18 cellular contexts compared by ENCODE assay signal in the genomic region with DNA sequence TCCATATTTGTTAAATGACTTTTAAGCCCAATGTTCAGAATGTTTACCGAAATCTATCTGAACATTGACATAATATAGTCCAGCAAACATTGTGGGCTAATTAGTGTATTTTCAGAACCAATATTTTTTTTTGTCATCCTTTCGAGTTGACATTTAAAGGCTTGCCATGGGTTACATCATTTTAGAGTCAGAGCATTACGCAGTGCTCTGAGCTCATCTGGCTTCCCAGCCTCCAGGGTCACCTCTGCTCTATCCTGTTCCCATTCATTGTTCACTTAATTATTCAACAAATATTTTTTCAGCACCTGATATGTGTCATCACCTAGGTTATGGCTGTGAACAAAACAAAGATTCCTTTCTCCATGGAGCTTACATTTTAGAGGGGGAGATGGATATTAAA.
DNase-seq lines count a peak whose midpoint lies in the region; ATAC-seq lines count a peak whose summit lies in the region.
"Had no signal": no experiment of that assay in that cellular context is flagged by ENCODE, and none has a peak within 500 bp of the region (broad histone marks: within the 10 kb centered on the region; RNA-seq: fewer than 3 reads in every experiment).

No MANE protein-coding gene starts in this region.

- peaks cover 6 to 21% of the 10 kb centered on the region in 2 donors for H3K9me3 Mint-ChIP-seq in stimulated activated naive CD8-positive, alpha-beta T cell treated with anti-CD3 and anti-CD28 coated beads, Interleukin-15, amount 100 ng/mL, for 72 hours
- H3K9me3 Mint-ChIP-seq: GM23338 had no signal

- H3K27ac Mint-ChIP-seq in stimulated activated naive CD8-positive, alpha-beta T cell treated with anti-CD3 and anti-CD28 coated beads, Interleukin-15, amount 100 ng/mL, for 72 hours, result no peak overlapping the region
- H3K27ac Mint-ChIP-seq: GM23338, H9 had no signal

- no peaks in the 10 kb centered on the region for H3K4me1 Mint-ChIP-seq in stimulated activated naive CD8-positive, alpha-beta T cell treated with anti-CD3 and anti-CD28 coated beads, Interleukin-15, amount 100 ng/mL, for 72 hours
- H3K4me1 Mint-ChIP-seq: GM23338 had no signal

- ATAC-seq in HG03025 (IDR thresholded peaks at IDR 0.05; ENCODE audit: low FRiP score, unreplicated experiment), result no peak
- no peak for ATAC-seq in stimulated activated naive CD8-positive, alpha-beta T cell treated with anti-CD3 and anti-CD28 coated beads, Interleukin-15, amount 100 ng/mL, for 72 hours
- ATAC-seq in GM18520 (IDR thresholded peaks at IDR 0.05; ENCODE audit: unreplicated experiment), result no peak

- no peak overlapping the region for H3K4me3 Mint-ChIP-seq in stimulated activated naive CD8-positive, alpha-beta T cell treated with anti-CD3 and anti-CD28 coated beads, Interleukin-15, amount 100 ng/mL, for 72 hours
- H3K4me3 Mint-ChIP-seq: GM23338, H9 had no signal

- no peaks in the 10 kb centered on the region for H3K27me3 Mint-ChIP-seq in stimulated activated naive CD8-positive, alpha-beta T cell treated with anti-CD3 and anti-CD28 coated beads, Interleukin-15, amount 100 ng/mL, for 72 hours

- DNase-seq in NCI-H2029 (lab: John Stamatoyannopoulos, UW) (peak; percentile 61), NCI-H2029 treated with DMSO at 0.1 percent for 48 hours (lab: John Stamatoyannopoulos, UW) (no peak), NCI-H774 (lab: John Stamatoyannopoulos, UW) (peak; percentile 83), SHP77 treated with DMSO at 0.1 percent for 48 hours (lab: John Stamatoyannopoulos, UW) (peak; percentile 38), NCI-H2171 treated with DMSO at 0.1 percent for 48 hours (lab: John Stamatoyannopoulos, UW) (no peak)
- no peak for DNase-seq in stimulated activated naive CD8-positive, alpha-beta T cell treated with anti-CD3 and anti-CD28 coated beads, Interleukin-15, amount 100 ng/mL, for 72 hours
- DNase-seq: 8988T, DMS153, H9, Kasumi-1, NCI-H1092 treated with DMSO at 0.1 percent for 48 hours, NCI-H1436, NCI-H226, Right ventricle myocardium superior, T-helper 1 cell had no signal

Comparison
In these comparisons a context has a peak if more than half of its experiments do, and no peak if none do; other contexts are left out.
1. DNase-seq: peak in NCI-H2029 (single experiment), NCI-H774 (single experiment) and SHP77 treated with DMSO at 0.1 percent for 48 hours (single experiment); none in NCI-H2029 treated with DMSO at 0.1 percent for 48 hours (single experiment), NCI-H2171 treated with DMSO at 0.1 percent for 48 hours (single experiment) and stimulated activated naive CD8-positive, alpha-beta T cell treated with anti-CD3 and anti-CD28 coated beads, Interleukin-15, amount 100 ng/mL, for 72 hours (0 of 2).